Comparison of ENCODE assay signal across 10 cellular contexts in genomic region chr17:44095388-44095646, GRCh38. TPM values are rescaled to one million over a fixed set of nuclear protein-coding genes. Genes with fewer than 3 reads are reported as not detected.
DNase-seq lines count a peak whose midpoint lies in the region; ATAC-seq and TF ChIP-seq lines count a peak whose summit lies in the region.
"Had no signal": no experiment of that assay in that cellular context is flagged by ENCODE, and none has a peak within 500 bp of the region (broad histone marks: within the 10 kb centered on the region; RNA-seq: fewer than 3 reads in every experiment).

No MANE protein-coding gene starts in this region.

- H3K4me3 ChIP-seq in GM23248 (peak overlapping the region; percentile 62), iPS-20b (ENCODE audit: low read length) (peak overlapping the region; percentile 66; the same call in 1 of the 2 replicates), smooth muscle cell (peak overlapping the region; percentile 30)

- H3K27me3 Mint-ChIP-seq in WTC11 (ENCODE audit: low read depth), result no peaks in the 10 kb centered on the region
- H3K27me3 Mint-ChIP-seq: stimulated activated naive CD8-positive, alpha-beta T cell treated with anti-CD3 and anti-CD28 coated beads, Interleukin-15, amount 100 ng/mL, for 72 hours had no signal

- H3K4me2 ChIP-seq in GM23248 (ENCODE audit: unreplicated experiment) (peak overlapping the region; percentile 70), smooth muscle cell (peak overlapping the region; percentile 78)

- no peaks in the 10 kb centered on the region for H4K20me1 ChIP-seq in GM23248 (ENCODE audit: insufficient read depth)
- H4K20me1 ChIP-seq in smooth muscle cell (ENCODE audit: low read depth), result peaks cover 14% of the 10 kb centered on the region

- peaks cover 9% of the 10 kb centered on the region; the same call in 1 of the 2 replicates for H3K36me3 Mint-ChIP-seq in WTC11

- peaks cover 36% of the 10 kb centered on the region for H3K4me1 Mint-ChIP-seq in WTC11

- H3K9me2 ChIP-seq in GM23248 (ENCODE audit: insufficient read depth), result no peaks in the 10 kb centered on the region

- no peaks in the 10 kb centered on the region for H3K9me3 ChIP-seq in GM23248 (ENCODE audit: low read depth)
- H3K9me3 ChIP-seq in iPS-20b (ENCODE audit: insufficient read depth, low read depth, low read length), result no peaks in the 10 kb centered on the region
- no peaks in the 10 kb centered on the region for H3K9me3 ChIP-seq in smooth muscle cell (replicated peaks; ENCODE audit: low read depth)

- TF ChIP-seq CTCF in WTC11 (IDR thresholded peaks at IDR 0.05) (no peak), smooth muscle cell (IDR thresholded peaks at IDR 0.05; ENCODE audit: borderline replicate concordance, insufficient read depth, poor library complexity, severe bottlenecking) (no peak)

- H3K9me3 Mint-ChIP-seq in WTC11, result no peaks in the 10 kb centered on the region
- H3K9me3 Mint-ChIP-seq: stimulated activated naive CD8-positive, alpha-beta T cell treated with anti-CD3 and anti-CD28 coated beads, Interleukin-15, amount 100 ng/mL, for 72 hours had no signal

- CTCF ChIA-PET in WTC11 (lab: Charles Lee), result interaction anchor here (0.5 to 10.3 kb wide), 17 partner anchors 9 to 306 kb away, joined by 3 to 116 read pairs (median 4); partner anchors contain the start of gene HDAC5

- no peaks in the 10 kb centered on the region for H3K27me3 ChIP-seq in GM23248 (replicated peaks; ENCODE audit: insufficient read depth)
- no peaks in the 10 kb centered on the region for H3K27me3 ChIP-seq in iPS-20b (ENCODE audit: insufficient read depth, low read length)
- no peaks in the 10 kb centered on the region for H3K27me3 ChIP-seq in smooth muscle cell (ENCODE audit: low read depth)

- H3K4me3 Mint-ChIP-seq in WTC11, result peak overlapping the region; percentile 73

- DNase-seq in GM23248 (no peak), WTC11 (ENCODE audit: low spot score) (no peak), smooth muscle cell (lab: John Stamatoyannopoulos, UW; ENCODE audit: unreplicated experiment) (no peak), NCI-H2196 treated with DMSO at 0.1 percent for 48 hours (lab: John Stamatoyannopoulos, UW; ENCODE audit: unreplicated experiment) (no peak), OCI-M2 (lab: John Stamatoyannopoulos, UW; ENCODE audit: unreplicated experiment) (no peak)
- DNase-seq: activated CD4-positive, alpha-beta T cell treated with anti-CD3 and anti-CD28 coated beads, Interleukin-2, amount 50 U/mL, for 1 hour; stimulated activated naive CD8-positive, alpha-beta T cell treated with anti-CD3 and anti-CD28 coated beads, Interleukin-15, amount 100 ng/mL, for 72 hours had no signal

- WGBS in GM23248 (ENCODE audit: low coverage in 1 of 2, low lambda C conversion rate in 2 of 2, missing lambda C conversion rate in 2 of 2), 2 experiments, result 0% methylated on average over 2 of the region's 2 CpGs; no CpG with 5 or more reads in 1 of the 2 experiments
- WGBS in smooth muscle cell (ENCODE audit: low lambda C conversion rate), result 5% methylated on average over 2 of the region's 2 CpGs

- peaks cover 13% of the 10 kb centered on the region for H3F3A ChIP-seq in GM23248 (ENCODE audit: insufficient read depth)
- H3F3A ChIP-seq in smooth muscle cell (ENCODE audit: low read depth), result peaks cover 16% of the 10 kb centered on the region

- peak overlapping the region; percentile 40; the same call in 1 of the 2 replicates for H2AFZ ChIP-seq in GM23248
- H2AFZ ChIP-seq in smooth muscle cell (ENCODE audit: low read depth), result no peak overlapping the region

- ATAC-seq in WTC11 (peak; percentile 4), HG02623 (IDR thresholded peaks at IDR 0.05; ENCODE audit: unreplicated experiment) (no peak), GM18502 (IDR thresholded peaks at IDR 0.05; ENCODE audit: poor library complexity, unreplicated experiment) (no peak)

- POLR2A ChIA-PET in WTC11 (lab: Charles Lee), result interaction anchor here (0.7 to 1.9 kb wide), 5 partner anchors 8 to 91 kb away, joined by 3 to 13 read pairs (median 6); partner anchors contain the start of genes G6PC3, HDAC5 and TMUB2

- H3K79me2 ChIP-seq in GM23248 (ENCODE audit: insufficient read depth) (peaks cover 54% of the 10 kb centered on the region), smooth muscle cell (ENCODE audit: low read depth) (peaks cover 7% of the 10 kb centered on the region)

- H3K4me1 ChIP-seq in GM23248 (ENCODE audit: insufficient read depth) (peaks cover 30% of the 10 kb centered on the region), iPS-20b (ENCODE audit: insufficient read depth, low read length) (peaks cover 10% of the 10 kb centered on the region), smooth muscle cell (ENCODE audit: low read depth) (peaks cover 25% of the 10 kb centered on the region)

- H3K9ac ChIP-seq in GM23248 (peak overlapping the region; percentile 87), iPS-20b (ENCODE audit: low read depth, low read length) (peak overlapping the region; percentile 79; the same call in 1 of the 2 replicates), smooth muscle cell (ENCODE audit: low read depth) (peak overlapping the region; percentile 86)

- in situ Hi-C loops in GM23248 (cut with MboI), result no loop called here

- H3K27ac ChIP-seq in GM23248 (peak overlapping the region; percentile 99), iPS-20b (ENCODE audit: low read length) (peak overlapping the region; percentile 89), smooth muscle cell (ENCODE audit: low read depth) (peak overlapping the region; percentile 98)

- peak overlapping the region; percentile 49 for H3K27ac Mint-ChIP-seq in WTC11

- H3K36me3 ChIP-seq in GM23248 (ENCODE audit: low read depth) (no peaks in the 10 kb centered on the region), iPS-20b (ENCODE audit: insufficient read depth, low read depth, low read length) (peaks cover 18% of the 10 kb centered on the region), smooth muscle cell (ENCODE audit: low read depth) (no peaks in the 10 kb centered on the region)

TF ChIP-seq in WTC11, 78 proteins besides CTCF, POLR2A, EP300 and RAD21 (continues in another document):
- no peak for TF ChIP-seq ZMAT4 (CRISPR knock-in tag; IDR thresholded peaks at IDR 0.05)
- no peak for TF ChIP-seq PRDM15 (CRISPR knock-in tag; IDR thresholded peaks at IDR 0.05)
- TF ChIP-seq, protein P1, sequence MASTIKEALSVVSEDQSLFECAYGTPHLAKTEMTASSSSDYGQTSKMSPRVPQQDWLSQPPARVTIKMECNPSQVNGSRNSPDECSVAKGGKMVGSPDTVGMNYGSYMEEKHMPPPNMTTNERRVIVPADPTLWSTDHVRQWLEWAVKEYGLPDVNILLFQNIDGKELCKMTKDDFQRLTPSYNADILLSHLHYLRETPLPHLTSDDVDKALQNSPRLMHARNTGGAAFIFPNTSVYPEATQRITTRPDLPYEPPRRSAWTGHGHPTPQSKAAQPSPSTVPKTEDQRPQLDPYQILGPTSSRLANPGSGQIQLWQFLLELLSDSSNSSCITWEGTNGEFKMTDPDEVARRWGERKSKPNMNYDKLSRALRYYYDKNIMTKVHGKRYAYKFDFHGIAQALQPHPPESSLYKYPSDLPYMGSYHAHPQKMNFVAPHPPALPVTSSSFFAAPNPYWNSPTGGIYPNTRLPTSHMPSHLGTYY (CRISPR knock-in tag; IDR thresholded peaks at IDR 0.05), result no peak

RNA-seq across cellular contexts. Expression of gene G6PC3, which starts 24.8 kb away (rescaled TPM):
- 57.4 and 68.5 TPM in 2 replicates for total RNA-seq in GM23248 (2014; rRNA removed; shearing (Covaris generic))
- polyA plus RNA-seq in GM23248 (2016; fragmentation: Nextera tagmentation; extraction: Ambion mirVana) (121 and 128 TPM in 2 replicates), smooth muscle cell (103 TPM in 2 replicates)
- total RNA-seq in WTC11 (2021) (121 to 122 TPM (median 121 TPM) in 3 replicates), smooth muscle cell (32.1 and 40.2 TPM in 2 replicates)

RNA-seq across cellular contexts. Expression of gene HDAC5, which starts 28.1 kb away (rescaled TPM):
- 84.4 and 98.7 TPM in 2 replicates for total RNA-seq in GM23248 (2014; rRNA removed; shearing (Covaris generic))
- 28.5 and 32.2 TPM in 2 replicates for polyA plus RNA-seq in GM23248 (2016; fragmentation: Nextera tagmentation; extraction: Ambion mirVana)
- 54.0 to 61.6 TPM (median 59.0 TPM) in 3 replicates for total RNA-seq in WTC11 (2021)
- total RNA-seq in smooth muscle cell, result 48.7 and 65.3 TPM in 2 replicates
- 51.6 and 52.6 TPM in 2 replicates for polyA plus RNA-seq in smooth muscle cell

RNA-seq across cellular contexts. Expression of gene LSM12, which starts 28.8 kb away (rescaled TPM):
- total RNA-seq in GM23248 (2014; rRNA removed; shearing (Covaris generic)), result 36.1 and 49.4 TPM in 2 replicates
- 122 and 125 TPM in 2 replicates for polyA plus RNA-seq in GM23248 (2016; fragmentation: Nextera tagmentation; extraction: Ambion mirVana)
- total RNA-seq in WTC11 (2021), result 96.8 to 102 TPM (median 98.0 TPM) in 3 replicates
- 42.3 and 51.8 TPM in 2 replicates for total RNA-seq in smooth muscle cell
- 52.0 and 66.3 TPM in 2 replicates for polyA plus RNA-seq in smooth muscle cell

RNA-seq across cellular contexts. Expression of gene HROB, which starts 46.4 kb away (rescaled TPM):
- 1.3 and 1.8 TPM in 2 replicates for total RNA-seq in GM23248 (2014; rRNA removed; shearing (Covaris generic))
- 3.5 and 3.6 TPM in 2 replicates for polyA plus RNA-seq in GM23248 (2016; fragmentation: Nextera tagmentation; extraction: Ambion mirVana)
- total RNA-seq in WTC11 (2021), result 22.4 to 23.9 TPM (median 23.7 TPM) in 3 replicates
- 1.9 and 3.1 TPM in 2 replicates for total RNA-seq in smooth muscle cell
- polyA plus RNA-seq in smooth muscle cell, result 3.7 and 4.6 TPM in 2 replicates
